In the genomic region with DNA sequence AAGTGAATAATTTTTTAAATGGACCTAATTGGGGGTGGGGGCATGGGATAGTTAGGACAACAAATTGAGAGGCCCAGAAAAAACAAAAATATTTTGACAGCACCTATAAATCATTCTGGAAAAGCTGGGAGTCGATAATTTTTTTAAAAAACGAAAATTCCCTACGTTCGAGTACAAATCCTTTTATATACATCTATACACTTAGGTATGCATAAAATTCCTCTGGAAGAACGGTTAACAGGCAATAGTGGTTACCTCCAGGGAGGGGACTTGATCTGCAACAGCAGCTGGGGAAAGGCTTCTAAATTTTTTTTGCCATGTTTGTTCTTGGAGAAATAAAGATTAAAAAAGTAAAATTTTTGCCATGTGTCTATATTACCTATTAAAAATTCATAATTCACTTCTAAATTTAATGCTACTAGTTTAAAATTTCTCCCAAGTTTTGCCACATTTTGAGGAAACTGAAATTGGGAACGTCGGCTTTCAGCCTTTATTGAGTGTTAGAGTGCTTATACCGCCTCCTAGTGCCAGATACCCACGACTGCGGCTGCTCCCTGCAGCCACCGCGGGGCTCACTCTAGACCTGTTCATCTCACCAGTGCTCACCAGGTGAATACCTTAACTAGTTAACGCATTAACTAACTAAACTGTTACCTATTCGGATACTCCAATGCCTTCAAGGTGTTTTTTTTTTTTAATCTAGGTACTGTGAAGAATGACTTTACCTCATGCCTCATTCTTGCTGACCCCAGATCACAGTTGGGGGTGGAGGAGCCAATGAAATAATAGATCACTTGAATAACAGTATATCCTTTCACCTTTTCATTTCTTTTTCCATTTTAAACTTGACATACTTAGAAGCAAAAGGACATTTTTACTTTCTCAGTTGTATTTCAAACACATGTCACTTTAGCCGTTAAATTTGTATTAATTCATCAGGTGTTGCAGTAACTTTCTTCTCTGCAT, we compare ENCODE assay signal across 9 cellular contexts. TPM values are rescaled to one million over a fixed set of nuclear protein-coding genes. Genes with fewer than 3 reads are reported as not detected.
DNase-seq lines count a peak whose midpoint lies in the region; ATAC-seq and TF ChIP-seq lines count a peak whose summit lies in the region.
"Had no signal": no experiment of that assay in that cellular context is flagged by ENCODE, and none has a peak within 500 bp of the region (broad histone marks: within the 10 kb centered on the region; RNA-seq: fewer than 3 reads in every experiment).

No MANE protein-coding gene starts in this region.

- CTCF ChIA-PET in GM10248 (lab: Yijun Ruan, JAX): interaction anchor here (0.8 to 1.8 kb wide), 4 partner anchors 8 to 89 kb away, joined by 3 to 5 read pairs (median 3); no protein-coding TSS in a partner anchor

- POLR2A ChIA-PET in GM10248 (lab: Yijun Ruan, JAX): no interaction called here

- peak; percentile 64 for TF ChIP-seq CTCF in GM10248 (IDR thresholded peaks at IDR 0.05; ENCODE audit: control extremely low read depth, extremely low read depth, low read depth, missing control alignments)
- TF ChIP-seq CTCF in brain microvascular endothelial cell (IDR thresholded peaks at IDR 0.05; ENCODE audit: low read depth, low read length, missing control alignments): peak; percentile 65
- no peak for TF ChIP-seq CTCF in glutamatergic neuron (IDR thresholded peaks at IDR 0.05; ENCODE audit: partially characterized antibody, unreplicated experiment)

- in situ Hi-C loops in brain microvascular endothelial cell (cut with HindIII; ENCODE audit: low pct_ligation_motif_present, low sequenced_read_pairs): no loop called here

- ATAC-seq in HG03159 (IDR thresholded peaks at IDR 0.05; ENCODE audit: unreplicated experiment) (no peak), GM21529 (IDR thresholded peaks at IDR 0.05; ENCODE audit: unreplicated experiment) (no peak)

- no peak overlapping the region for H3K4me3 Mint-ChIP-seq in glutamatergic neuron (ENCODE audit: unreplicated experiment)
- H3K4me3 Mint-ChIP-seq: IgD-negative memory B cell had no signal

- no peaks in the 10 kb centered on the region for H3K36me3 ChIP-seq in brain microvascular endothelial cell (replicated peaks)

- peaks cover 7% of the 10 kb centered on the region for H3K9me3 Mint-ChIP-seq in glutamatergic neuron (ENCODE audit: unreplicated experiment)
- H3K9me3 Mint-ChIP-seq: IgD-negative memory B cell had no signal

- peaks cover 9% of the 10 kb centered on the region for H3K27me3 Mint-ChIP-seq in glutamatergic neuron (ENCODE audit: unreplicated experiment)

- H3K4me1 Mint-ChIP-seq in glutamatergic neuron (ENCODE audit: low read depth, unreplicated experiment): peaks cover 11% of the 10 kb centered on the region
- H3K4me1 Mint-ChIP-seq: IgD-negative memory B cell had no signal

- H3K27ac ChIP-seq in brain microvascular endothelial cell: no peak overlapping the region

- no peak overlapping the region for H3K27ac Mint-ChIP-seq in glutamatergic neuron (ENCODE audit: unreplicated experiment)
- H3K27ac Mint-ChIP-seq: IgD-negative memory B cell had no signal

- peaks cover 34% of the 10 kb centered on the region for H3K27me3 ChIP-seq in brain microvascular endothelial cell (replicated peaks)

- no peaks in the 10 kb centered on the region for H3K36me3 Mint-ChIP-seq in glutamatergic neuron (ENCODE audit: unreplicated experiment)
- H3K36me3 Mint-ChIP-seq: IgD-negative memory B cell had no signal

- no peak overlapping the region for H3K4me3 ChIP-seq in brain microvascular endothelial cell (ENCODE audit: low read depth, low read length)

- DNase-seq in GM10248 (ENCODE audit: extremely low spot score) (peak; percentile 59), NOMO-1 treated with DMSO at 0.1 percent for 48 hours (lab: John Stamatoyannopoulos, UW; ENCODE audit: unreplicated experiment) (peak; percentile 13), brain microvascular endothelial cell (no peak), retina (peak; percentile 16), EL (no peak), glutamatergic neuron (no peak)

RNA-seq across cellular contexts. Expression of gene BHMT, which starts 1.8 kb away (rescaled TPM):
- total RNA-seq in glutamatergic neuron (ENCODE audit: unreplicated experiment): 20.4 TPM

RNA-seq across cellular contexts. Expression of gene BHMT2, which starts 40.2 kb away (rescaled TPM):
- total RNA-seq in glutamatergic neuron (ENCODE audit: unreplicated experiment): not detected

RNA-seq across cellular contexts. Expression of gene DMGDH, which starts 40.3 kb away (rescaled TPM):
- 1.7 TPM for total RNA-seq in glutamatergic neuron (ENCODE audit: unreplicated experiment)

Comparison
In these comparisons a context has a peak if more than half of its experiments do, and no peak if none do; other contexts are left out.
1. DNase-seq: peak in GM10248 (single experiment), NOMO-1 treated with DMSO at 0.1 percent for 48 hours (single experiment) and retina (single experiment); none in brain microvascular endothelial cell (single experiment), EL (single experiment) and glutamatergic neuron (single experiment).